9 cellular contexts compared by ENCODE assay signal in genomic region chr11:59556115-59556882, GRCh38. TPM values are rescaled to one million over a fixed set of nuclear protein-coding genes. Genes with fewer than 3 reads are reported as not detected.
DNase-seq lines count a peak whose midpoint lies in the region; ATAC-seq and TF ChIP-seq lines count a peak whose summit lies in the region.
"Had no signal": no experiment of that assay in that cellular context is flagged by ENCODE, and none has a peak within 500 bp of the region (broad histone marks: within the 10 kb centered on the region; RNA-seq: fewer than 3 reads in every experiment).

No MANE protein-coding gene starts in this region.

- TF ChIP-seq CTCF in DOHH2 (IDR thresholded peaks at IDR 0.05; ENCODE audit: low read depth, low read length, poor library complexity, severe bottlenecking): no peak

- H3F3A ChIP-seq in DOHH2 (ENCODE audit: control insufficient read depth, insufficient read depth): peaks cover 25% of the 10 kb centered on the region

- H3K27ac ChIP-seq in DOHH2 (ENCODE audit: low read depth, low read length): no peak overlapping the region

- peak overlapping the region; percentile 73 for H3K4me3 ChIP-seq in DOHH2 (ENCODE audit: low read length)

- H3K9me2 ChIP-seq in DOHH2 (replicated peaks; ENCODE audit: control insufficient read depth, low read length): no peaks in the 10 kb centered on the region

- no peaks in the 10 kb centered on the region for H3K27me3 ChIP-seq in DOHH2 (ENCODE audit: control insufficient read depth, low read length)

- no peaks in the 10 kb centered on the region for H4K20me1 ChIP-seq in DOHH2 (ENCODE audit: control insufficient read depth, insufficient read depth, low read depth, low read length)

- H3K4me1 ChIP-seq in DOHH2 (ENCODE audit: control insufficient read depth, low read length): peaks cover 51% of the 10 kb centered on the region

- no peaks in the 10 kb centered on the region for H3K79me2 ChIP-seq in DOHH2 (ENCODE audit: control insufficient read depth, low read length)

- no peak for ATAC-seq in GM21619 (IDR thresholded peaks at IDR 0.05; ENCODE audit: unreplicated experiment)

- peak overlapping the region; percentile 78 for H3K4me2 ChIP-seq in DOHH2 (ENCODE audit: low read length)

- peaks cover 3% of the 10 kb centered on the region; the same call in 1 of the 2 replicates for H3K36me3 ChIP-seq in DOHH2 (ENCODE audit: control insufficient read depth, low read length)

- peak; percentile 87 for DNase-seq in HT1080 (ENCODE audit: low read depth)
- DNase-seq in RPMI7951 (ENCODE audit: low read depth): peak; percentile 85
- DNase-seq in activated effector memory CD4-positive, alpha-beta T cell treated with anti-CD3 and anti-CD28 coated beads, Interleukin-2, amount 50 U/mL, for 16 hours: peak; percentile 84
- peak; percentile 83 for DNase-seq in glomerular visceral epithelial cell (ENCODE audit: extremely low spot score)
- DNase-seq in pons (ENCODE audit: low spot score): peak; percentile 70
- DNase-seq in ureter (ENCODE audit: low spot score): peak; percentile 55

- no peaks in the 10 kb centered on the region for H3K9me3 ChIP-seq in DOHH2 (ENCODE audit: control insufficient read depth, insufficient read depth, low read length)

RNA-seq across cellular contexts. Expression of gene OR4D9, which starts 45.0 kb away (rescaled TPM):
- not detected in 2 replicates for total RNA-seq in HT1080 (2014; rRNA removed; shearing (Covaris generic))
- polyA plus RNA-seq in HT1080 (2015; cell fraction: cytosol; rRNA removed): not detected in 2 replicates
- not detected in 2 replicates for polyA plus RNA-seq in HT1080 (2015; cell fraction: nucleus; rRNA removed)
- total RNA-seq in RPMI7951 (2014; rRNA removed; shearing (Covaris generic)): not detected in 2 replicates
- not detected for total RNA-seq in ureter
- total RNA-seq: glomerular endothelial cell had no signal

RNA-seq across cellular contexts. Expression of gene OR4D11, which starts 52.9 kb away (rescaled TPM):
- not detected in 2 replicates for total RNA-seq in HT1080 (2014; rRNA removed; shearing (Covaris generic))
- not detected in 2 replicates for polyA plus RNA-seq in HT1080 (2015; cell fraction: cytosol; rRNA removed)
- polyA plus RNA-seq in HT1080 (2015; cell fraction: nucleus; rRNA removed): not detected in 2 replicates
- total RNA-seq in RPMI7951 (2014; rRNA removed; shearing (Covaris generic)): not detected in 2 replicates
- not detected for total RNA-seq in ureter
- total RNA-seq: glomerular endothelial cell had no signal

RNA-seq across cellular contexts. Expression of gene OSBP, which starts 59.3 kb away (rescaled TPM):
- total RNA-seq in HT1080 (2014; rRNA removed; shearing (Covaris generic)): 13.4 and 18.0 TPM in 2 replicates
- 17.7 and 23.4 TPM in 2 replicates for polyA plus RNA-seq in HT1080 (2015; cell fraction: cytosol; rRNA removed)
- 39.9 and 42.7 TPM in 2 replicates for polyA plus RNA-seq in HT1080 (2015; cell fraction: nucleus; rRNA removed)
- total RNA-seq in RPMI7951 (2014; rRNA removed; shearing (Covaris generic)): 20.4 and 20.8 TPM in 2 replicates
- 73.1 TPM for total RNA-seq in ureter
